8 cellular contexts compared by ENCODE assay signal in genomic region chr1:225882699-225883615, GRCh38. TPM values are rescaled to one million over a fixed set of nuclear protein-coding genes. Genes with fewer than 3 reads are reported as not detected.
A peak's percentile ranks its signal among the peaks of the same experiment; 100 is the strongest.
DNase-seq lines count a peak whose midpoint lies in the region; ATAC-seq, FAIRE-seq and TF ChIP-seq lines count a peak whose summit lies in the region.

No MANE protein-coding gene starts in this region.

- H3K9me3 Mint-ChIP-seq in HFFc6 (no peaks in the 10 kb centered on the region), neural progenitor cell (no peaks in the 10 kb centered on the region)
- no peaks in the 10 kb centered on the region for H3K9me3 Mint-ChIP-seq in activated T-helper 17 cell treated with anti-CD3 and anti-CD28 coated beads, Interleukin-2, amount 50 U/mL, for 72 hours

- no peak for TF ChIP-seq POLR2A in GM12892 (IDR thresholded peaks at IDR 0.05; ENCODE audit: low read depth, low read length)

- H3K4me3 ChIP-seq in MG63 (peak overlapping the region; percentile 87), neural progenitor cell (peak overlapping the region; percentile 75)

- H3K27me3 ChIP-seq in MG63 (no peaks in the 10 kb centered on the region), neural progenitor cell (peaks cover 75% of the 10 kb centered on the region)

- H3K4me1 Mint-ChIP-seq in HFFc6 (ENCODE audit: low read depth): peaks cover 39% of the 10 kb centered on the region
- H3K4me1 Mint-ChIP-seq in activated T-helper 17 cell treated with anti-CD3 and anti-CD28 coated beads, Interleukin-2, amount 50 U/mL, for 72 hours: peaks cover 27% of the 10 kb centered on the region
- H3K4me1 Mint-ChIP-seq in neural progenitor cell: peaks cover 12% of the 10 kb centered on the region

- no peaks in the 10 kb centered on the region; the same call in 1 of the 2 replicates for H3K36me3 ChIP-seq in MG63
- no peaks in the 10 kb centered on the region for H3K36me3 ChIP-seq in neural progenitor cell

- no peaks in the 10 kb centered on the region for H3K79me2 ChIP-seq in neural progenitor cell (ENCODE audit: low read depth)

- no peak overlapping the region for H3K27ac ChIP-seq in neural progenitor cell

- H3K27me3 Mint-ChIP-seq in HFFc6 (ENCODE audit: insufficient read depth): no peaks in the 10 kb centered on the region
- H3K27me3 Mint-ChIP-seq in activated T-helper 17 cell treated with anti-CD3 and anti-CD28 coated beads, Interleukin-2, amount 50 U/mL, for 72 hours: no peaks in the 10 kb centered on the region
- peaks cover 12% of the 10 kb centered on the region for H3K27me3 Mint-ChIP-seq in neural progenitor cell (ENCODE audit: insufficient read depth, low read depth)

- peaks cover 8% of the 10 kb centered on the region for H4K20me1 ChIP-seq in neural progenitor cell (ENCODE audit: low read depth)

- H3K4me3 Mint-ChIP-seq in HFFc6: peak overlapping the region; percentile 94
- peak overlapping the region; percentile 91 for H3K4me3 Mint-ChIP-seq in activated T-helper 17 cell treated with anti-CD3 and anti-CD28 coated beads, Interleukin-2, amount 50 U/mL, for 72 hours
- peak overlapping the region; percentile 87 for H3K4me3 Mint-ChIP-seq in neural progenitor cell

- H2AFZ ChIP-seq in neural progenitor cell (replicated peaks): peak overlapping the region; percentile 91

- H3K4me2 ChIP-seq in neural progenitor cell: peak overlapping the region; percentile 98

- no peaks in the 10 kb centered on the region for H3K36me3 Mint-ChIP-seq in HFFc6 (ENCODE audit: low read depth)
- H3K36me3 Mint-ChIP-seq in activated T-helper 17 cell treated with anti-CD3 and anti-CD28 coated beads, Interleukin-2, amount 50 U/mL, for 72 hours (ENCODE audit: low read depth): peaks cover 29% of the 10 kb centered on the region
- no peaks in the 10 kb centered on the region for H3K36me3 Mint-ChIP-seq in neural progenitor cell

- DNase-seq in GM12892 (ENCODE audit: insufficient read length): peak; percentile 67
- peak; percentile 13 for DNase-seq in HFFc6
- peak; percentile 71 for DNase-seq in MG63
- DNase-seq in foreskin melanocyte: peak; percentile 25
- peak; percentile 59 for DNase-seq in neural progenitor cell (ENCODE audit: low spot score)
- DNase-seq in COLO829 (ENCODE audit: low spot score): no peak
- no peak for DNase-seq in iPS-NIHi7 (ENCODE audit: extremely low spot score)

- no peak overlapping the region for H3K9ac ChIP-seq in neural progenitor cell

- ATAC-seq in activated T-helper 17 cell treated with anti-CD3 and anti-CD28 coated beads, Interleukin-2, amount 50 U/mL, for 72 hours (replicated peaks): peak; percentile 45

- H3K4me1 ChIP-seq in neural progenitor cell: peaks cover 10% of the 10 kb centered on the region

- no peak for FAIRE-seq in GM12892 (lab: Jason Lieb, UNC)

- H3K27ac Mint-ChIP-seq in HFFc6 (peak overlapping the region; percentile 73), neural progenitor cell (no peak overlapping the region)
- peak overlapping the region; percentile 91 for H3K27ac Mint-ChIP-seq in activated T-helper 17 cell treated with anti-CD3 and anti-CD28 coated beads, Interleukin-2, amount 50 U/mL, for 72 hours

- no peak for TF ChIP-seq CTCF in HFFc6 (IDR thresholded peaks at IDR 0.05)
- no peak for TF ChIP-seq CTCF in neural progenitor cell (IDR thresholded peaks at IDR 0.05)

- H3F3A ChIP-seq in neural progenitor cell (ENCODE audit: low read depth): peaks cover 32% of the 10 kb centered on the region

- H3K9me3 ChIP-seq in MG63 (no peaks in the 10 kb centered on the region), neural progenitor cell (ENCODE audit: low read depth) (no peaks in the 10 kb centered on the region)

RNA-seq across cellular contexts. Expression of gene TMEM63A, which starts 0.8 kb away (rescaled TPM):
- polyA plus RNA-seq in GM12892 (2012; ENCODE audit: missing spikeins): 18.7 TPM
- total RNA-seq in HFFc6 (2021; fragmentation: NEBNext Ultra II Directional; extraction: Animal tissue kit (Norgen Biotek cat#: 25700)): 10 to 100 TPM; 18.9 to 29.1 (median 22.0) TPM
- total RNA-seq in MG63 (2014; rRNA removed; shearing (Covaris generic); ENCODE audit: low replicate concordance): 1.3 and 5.5 TPM in 2 replicates
- 100 to 1,000 TPM in 1 of 2 donors, 10 to 100 TPM in 1; 74.9 to 242 TPM for total RNA-seq in activated T-helper 17 cell treated with anti-CD3 and anti-CD28 coated beads, Interleukin-2, amount 50 U/mL, for 72 hours
- total RNA-seq in neural progenitor cell (ENCODE audit: low replicate concordance): 5.1 and 12.3 TPM in 2 replicates

RNA-seq across cellular contexts. Expression of gene LEFTY1, which starts 6.0 kb away (rescaled TPM):
- polyA plus RNA-seq in GM12892 (2012; ENCODE audit: missing spikeins): not detected
- total RNA-seq in HFFc6 (2021; fragmentation: NEBNext Ultra II Directional; extraction: Animal tissue kit (Norgen Biotek cat#: 25700)): not detected
- not detected in 2 replicates for total RNA-seq in MG63 (2014; rRNA removed; shearing (Covaris generic); ENCODE audit: low replicate concordance)
- total RNA-seq in activated T-helper 17 cell treated with anti-CD3 and anti-CD28 coated beads, Interleukin-2, amount 50 U/mL, for 72 hours: not detected
- total RNA-seq in neural progenitor cell (ENCODE audit: low replicate concordance): not detected in 2 replicates

RNA-seq across cellular contexts. Expression of gene PYCR2, which starts 41.1 kb away (rescaled TPM):
- 48.3 TPM for polyA plus RNA-seq in GM12892 (2012; ENCODE audit: missing spikeins)
- 10 to 100 TPM; 50.7 to 56.3 (median 52.8) TPM for total RNA-seq in HFFc6 (2021; fragmentation: NEBNext Ultra II Directional; extraction: Animal tissue kit (Norgen Biotek cat#: 25700))
- total RNA-seq in MG63 (2014; rRNA removed; shearing (Covaris generic); ENCODE audit: low replicate concordance): 74.2 and 113 TPM in 2 replicates
- 100 to 1,000 TPM in 1 of 2 donors, 10 to 100 TPM in 1; 63.2 to 105 TPM for total RNA-seq in activated T-helper 17 cell treated with anti-CD3 and anti-CD28 coated beads, Interleukin-2, amount 50 U/mL, for 72 hours
- 23.8 and 54.7 TPM in 2 replicates for total RNA-seq in neural progenitor cell (ENCODE audit: low replicate concordance)

RNA-seq across cellular contexts. Expression of gene LEFTY2, which starts 58.1 kb away (rescaled TPM):
- polyA plus RNA-seq in GM12892 (2012; ENCODE audit: missing spikeins): not detected
- total RNA-seq in HFFc6 (2021; fragmentation: NEBNext Ultra II Directional; extraction: Animal tissue kit (Norgen Biotek cat#: 25700)): not detected
- not detected in 2 replicates for total RNA-seq in MG63 (2014; rRNA removed; shearing (Covaris generic); ENCODE audit: low replicate concordance)
- not detected for total RNA-seq in activated T-helper 17 cell treated with anti-CD3 and anti-CD28 coated beads, Interleukin-2, amount 50 U/mL, for 72 hours
- total RNA-seq in neural progenitor cell (ENCODE audit: low replicate concordance): not detected in 2 replicates

Comparison
In these comparisons a context has a peak if more than half of its experiments do, and no peak if none do; other contexts are left out.
1. DNase-seq: peak in GM12892 (single experiment), HFFc6 (single experiment), MG63 (single experiment), foreskin melanocyte (single experiment) and neural progenitor cell (single experiment); none in COLO829 (single experiment) and iPS-NIHi7 (single experiment).
2. Peak in every context shown above with its lines, with median percentiles within 50 percentile points of each other: H3K4me3 Mint-ChIP-seq.